In the genomic region with DNA sequence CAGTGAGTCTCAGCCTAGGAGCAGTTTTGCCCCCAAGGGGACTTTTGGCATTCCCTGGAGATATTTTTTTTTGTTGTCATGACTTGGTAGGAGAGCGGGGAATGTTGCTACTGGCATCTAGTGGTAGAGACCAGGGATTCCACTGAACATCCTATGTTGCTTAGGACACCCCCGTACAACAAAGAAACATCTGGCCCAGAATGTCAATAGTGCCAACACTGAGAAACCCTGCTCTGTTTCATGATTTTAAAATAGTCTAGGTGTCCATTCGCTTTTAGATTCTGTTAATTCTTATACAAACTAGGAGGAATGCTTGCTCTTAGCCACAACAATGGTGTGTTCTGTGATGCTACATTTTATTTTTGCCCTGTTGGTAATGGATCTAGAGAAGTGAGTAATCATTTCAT, we compare ENCODE assay signal across 9 cellular contexts.
DNase-seq lines count a peak whose midpoint lies in the region; ATAC-seq and TF ChIP-seq lines count a peak whose summit lies in the region.
"Had no signal": no experiment of that assay in that cellular context is flagged by ENCODE, and none has a peak within 500 bp of the region (broad histone marks: within the 10 kb centered on the region; RNA-seq: fewer than 3 reads in every experiment).

No MANE protein-coding gene starts in this region.

- no peaks in the 10 kb centered on the region for H3K4me1 Mint-ChIP-seq in MCF 10A (ENCODE audit: insufficient read depth, unreplicated experiment)

- H3K4me1 ChIP-seq in breast epithelium = no peaks in the 10 kb centered on the region
- H3K4me1 ChIP-seq in Panc1 (ENCODE audit: control insufficient read depth, insufficient read depth, low read length) = no peaks in the 10 kb centered on the region
- no peaks in the 10 kb centered on the region for H3K4me1 ChIP-seq in transverse colon

- H3K36me3 ChIP-seq in breast epithelium (peaks cover 3% of the 10 kb centered on the region), Panc1 (ENCODE audit: control insufficient read depth, insufficient read depth, low read length) (no peaks in the 10 kb centered on the region), transverse colon (no peaks in the 10 kb centered on the region)

- DNase-seq in MCF 10A (ENCODE audit: unreplicated experiment) (peak; percentile 52), breast epithelium (ENCODE audit: low spot score in 2 of 2) (no peak), Panc1 (ENCODE audit: low read depth, low spot score) (no peak), foreskin melanocyte (peak; percentile 65), superior temporal gyrus (ENCODE audit: extremely low spot score) (peak; percentile 57), transverse colon (no peak), GOT3 (lab: John Stamatoyannopoulos, UW) (no peak), UCSD-AML1 (lab: John Stamatoyannopoulos, UW; ENCODE audit: unreplicated experiment) (no peak)

- peak; percentile 60 for TF ChIP-seq CTCF in MCF 10A (IDR thresholded peaks at IDR 0.05; ENCODE audit: unreplicated experiment)
- no peak for TF ChIP-seq CTCF in breast epithelium (IDR thresholded peaks at IDR 0.05)
- TF ChIP-seq CTCF in Panc1 (IDR thresholded peaks at IDR 0.05) = peak; percentile 81
- TF ChIP-seq CTCF in transverse colon (IDR thresholded peaks at IDR 0.05) = no peak

- no peak for TF ChIP-seq EP300 in transverse colon (IDR thresholded peaks at IDR 0.05; ENCODE audit: low read depth)

- H3K27ac ChIP-seq in breast epithelium (no peak overlapping the region), Panc1 (ENCODE audit: low read length) (no peak overlapping the region), transverse colon (no peak overlapping the region)

- H3K4me3 ChIP-seq in breast epithelium = no peak overlapping the region
- no peak overlapping the region for H3K4me3 ChIP-seq in Panc1 (ENCODE audit: low read depth in 2 of 2, low read length in 2 of 2)
- no peak overlapping the region for H3K4me3 ChIP-seq in transverse colon

- H3K27me3 Mint-ChIP-seq in MCF 10A (ENCODE audit: insufficient read depth, unreplicated experiment) = no peaks in the 10 kb centered on the region

- TF ChIP-seq POLR2A in breast epithelium (IDR thresholded peaks at IDR 0.05) = no peak
- no peak for TF ChIP-seq POLR2A in transverse colon (IDR thresholded peaks at IDR 0.05)

- H3K9me3 Mint-ChIP-seq in MCF 10A (ENCODE audit: unreplicated experiment) = no peaks in the 10 kb centered on the region
- H3K9me3 Mint-ChIP-seq: T-helper 1 cell treated with Interleukin-12 subunit alpha and Interleukin-12 subunit beta and Interleukin-4 antibody, amounts not matched to agents 30 μg/mL and 1 μg/mL, for 36 hours had no signal

- ATAC-seq in Panc1 = peak; percentile 85

- H3K36me3 Mint-ChIP-seq in MCF 10A (ENCODE audit: insufficient read depth, unreplicated experiment) = no peaks in the 10 kb centered on the region

- intact Hi-C loops in MCF 10A (cut with micrococcal nuclease) (loop anchor here (1.0 to 5.0 kb wide), 5 partner anchors 155 to 673 kb away; no protein-coding TSS in a partner anchor), breast epithelium (cut with DNase I; ENCODE audit: low total_unique reads) (no loop called here), Panc1 (cut with micrococcal nuclease; ENCODE audit: unreplicated experiment) (loop anchor here (5.0 to 10.0 kb wide), 2 partner anchors 231 to 323 kb away; no protein-coding TSS in a partner anchor), transverse colon (cut with DNase I; ENCODE audit: low total_unique reads) (no loop called here)

- CTCF ChIA-PET in MCF 10A (lab: Yijun Ruan, JAX) (interaction anchor here (0.6 to 5.8 kb wide), 21 partner anchors 9 to 699 kb away, joined by 3 to 76 read pairs (median 4); no protein-coding TSS in a partner anchor), Panc1 (lab: Charles Lee) (interaction anchor here (0.9 to 2.6 kb wide), 2 partner anchors 236 to 323 kb away, joined by 3 to 11 read pairs; no protein-coding TSS in a partner anchor)

- H3K27ac Mint-ChIP-seq in MCF 10A (ENCODE audit: low read depth, unreplicated experiment) = no peak overlapping the region
- H3K27ac Mint-ChIP-seq: T-helper 1 cell treated with Interleukin-12 subunit alpha and Interleukin-12 subunit beta and Interleukin-4 antibody, amounts not matched to agents 30 μg/mL and 1 μg/mL, for 36 hours had no signal

- in situ Hi-C loops in Panc1 (cut with HindIII; ENCODE audit: low pct_unique_long_range_greater_than_20kb, low sequenced_read_pairs) = no loop called here
- in situ Hi-C loops in transverse colon (cut with MboI; ENCODE audit: low pct_ligation_motif_present in 1 of 4, low pct_unique_long_range_greater_than_20kb in 1 of 4, low sequenced_read_pairs in 3 of 4) = no loop called here

- H3K9me3 ChIP-seq in breast epithelium = no peaks in the 10 kb centered on the region
- H3K9me3 ChIP-seq in Panc1 (ENCODE audit: control insufficient read depth, insufficient read depth, low read depth, low read length) = no peaks in the 10 kb centered on the region
- no peaks in the 10 kb centered on the region for H3K9me3 ChIP-seq in transverse colon

- POLR2A ChIA-PET in MCF 10A (lab: Yijun Ruan, JAX) (interaction anchor here (0.7 kb wide), 1 partner anchor 9 kb away, joined by 3 read pairs; no protein-coding TSS in a partner anchor), Panc1 (lab: Charles Lee) (no interaction called here)

- H3K27me3 ChIP-seq in breast epithelium (no peaks in the 10 kb centered on the region), Panc1 (ENCODE audit: control insufficient read depth, insufficient read depth, low read length) (no peaks in the 10 kb centered on the region), transverse colon (no peaks in the 10 kb centered on the region)

- BruUV-seq in MCF 10A (replicated peaks; lab: Mats Ljungman, UMichigan) (no TSS peak), Panc1 (replicated peaks; lab: Mats Ljungman, UMichigan) (no TSS peak)

- 78 to 100% methylated on average over 1 to 3 of the region's 3 CpGs for WGBS in transverse colon (ENCODE audit: low coverage in 1 of 2), 2 donors

- no peak overlapping the region for H3K4me3 Mint-ChIP-seq in MCF 10A (ENCODE audit: unreplicated experiment)
- H3K4me3 Mint-ChIP-seq: T-helper 1 cell treated with Interleukin-12 subunit alpha and Interleukin-12 subunit beta and Interleukin-4 antibody, amounts not matched to agents 30 μg/mL and 1 μg/mL, for 36 hours had no signal

Comparison
In these comparisons a context has a peak if more than half of its experiments do, and no peak if none do; other contexts are left out.
1. DNase-seq: peak in MCF 10A (single experiment), foreskin melanocyte (single experiment) and superior temporal gyrus (single experiment); none in breast epithelium (0 of 2), Panc1 (single experiment), transverse colon (single experiment), GOT3 (single experiment) and UCSD-AML1 (single experiment).
2. CTCF ChIP-seq: peak in MCF 10A (single experiment) and Panc1 (single experiment); none in breast epithelium (0 of 3) and transverse colon (0 of 5).
3. intact Hi-C loops: an anchor here in MCF 10A (1.0 to 5.0 kb wide) and Panc1 (5.0 to 10.0 kb wide); none called in breast epithelium and transverse colon.